In the genomic region with DNA sequence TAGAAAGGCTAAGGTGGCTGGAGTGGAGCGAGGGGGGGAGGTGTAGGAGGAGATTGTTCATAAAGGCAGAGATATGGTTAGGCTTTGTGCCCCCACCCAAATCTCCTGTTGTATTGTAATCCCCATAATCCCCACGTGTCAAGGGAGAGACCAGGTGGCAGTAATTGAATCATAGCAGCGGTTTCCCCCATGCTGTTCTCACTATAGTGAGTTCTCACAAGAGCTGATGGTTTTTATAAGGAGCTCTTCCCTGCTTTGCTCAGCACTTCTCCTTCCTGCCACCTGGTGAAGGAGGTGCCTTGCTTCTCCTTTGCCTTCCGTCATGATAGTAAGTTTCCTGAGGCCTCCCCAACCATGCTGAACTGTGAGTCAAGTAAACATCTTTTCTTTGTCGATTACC, we compare ENCODE assay signal across 18 cellular contexts.
DNase-seq lines count a peak whose midpoint lies in the region; TF ChIP-seq lines count a peak whose summit lies in the region.
"Had no signal": no experiment of that assay in that cellular context is flagged by ENCODE, and none has a peak within 500 bp of the region (broad histone marks: within the 10 kb centered on the region; RNA-seq: fewer than 3 reads in every experiment).

No MANE protein-coding gene starts in this region.

- H3K27me3 Mint-ChIP-seq in endodermal cell (ENCODE audit: insufficient read depth) (peaks cover 2% of the 10 kb centered on the region), immature natural killer cell (ENCODE audit: low read depth in 3 of 3) (peaks cover 3 to 8% (median 8%) of the 10 kb centered on the region in 3 donors)

- H3K9me3 Mint-ChIP-seq in endodermal cell (no peaks in the 10 kb centered on the region), immature natural killer cell (no peaks in the 10 kb centered on the region)
- H3K9me3 Mint-ChIP-seq: H9 had no signal

- H3K4me3 Mint-ChIP-seq in endodermal cell (no peak overlapping the region), immature natural killer cell (no peak overlapping the region)
- H3K4me3 Mint-ChIP-seq: CD4-positive, CD25-positive, alpha-beta regulatory T cell; H9 had no signal

- H3K36me3 ChIP-seq in MM.1S (replicated peaks; ENCODE audit: insufficient read depth, low read length), result no peaks in the 10 kb centered on the region
- no peaks in the 10 kb centered on the region for H3K36me3 ChIP-seq in endodermal cell (ENCODE audit: control insufficient read depth, insufficient read depth, low read length)
- H3K36me3 ChIP-seq: SJSA1 had no signal

- H3K27ac ChIP-seq in MM.1S (ENCODE audit: low read length) (no peak overlapping the region), endodermal cell (ENCODE audit: low read depth, low read length) (no peak overlapping the region)
- H3K27ac ChIP-seq: SJSA1 had no signal

- H3K4me1 Mint-ChIP-seq in endodermal cell (peaks cover 13% of the 10 kb centered on the region), immature natural killer cell (no peaks in the 10 kb centered on the region)
- H3K4me1 Mint-ChIP-seq: CD4-positive, CD25-positive, alpha-beta regulatory T cell had no signal

- DNase-seq in MM.1S, result peak; percentile 25
- peak; percentile 72 for DNase-seq in NCI-H82 treated with DMSO at 0.1 percent for 48 hours (lab: John Stamatoyannopoulos, UW; ENCODE audit: unreplicated experiment)
- peak; percentile 58 for DNase-seq in endodermal cell
- DNase-seq in ureter (ENCODE audit: low spot score), result peak; percentile 22
- DNase-seq in activated CD8-positive, alpha-beta memory T cell treated with anti-CD3 and anti-CD28 coated beads for 24 hours, result no peak
- DNase-seq in immature natural killer cell, result no peak
- DNase-seq in stimulated activated CD8-positive, alpha-beta memory T cell treated with anti-CD3 and anti-CD28 coated beads, Interleukin-4, amount 100 ng/mL, for 48 hours, result no peak
- DNase-seq: Caco-2; CD4-positive, CD25-positive, alpha-beta regulatory T cell; H9; Karpas-422; NCI-H1694; NCI-H2081; NCI-H2171; NCI-H345; NCI-H526 treated with DMSO at 0.1 percent for 48 hours; NK-92 treated with Interleukin-12 subunit alpha and Interleukin-12 subunit beta, amount 100 ng/mL, for 24 hours had no signal

- no peaks in the 10 kb centered on the region for H3K36me3 Mint-ChIP-seq in endodermal cell (ENCODE audit: low read depth)
- H3K36me3 Mint-ChIP-seq in immature natural killer cell, result no peaks in the 10 kb centered on the region
- H3K36me3 Mint-ChIP-seq: CD4-positive, CD25-positive, alpha-beta regulatory T cell had no signal

- H3K9me2 ChIP-seq in MM.1S (replicated peaks; ENCODE audit: insufficient read depth, low read length), result no peaks in the 10 kb centered on the region

- H3K9ac ChIP-seq in MM.1S (ENCODE audit: low read length) (no peak overlapping the region), endodermal cell (ENCODE audit: extremely low read depth, low read length, poor library complexity, severe bottlenecking) (no peak overlapping the region)

- H3K4me1 ChIP-seq in MM.1S (ENCODE audit: low read length) (0 out of 2 replicates have a peak, but pooled peaks cover 10% of the 10 kb centered on the region), endodermal cell (ENCODE audit: control insufficient read depth, insufficient read depth, low read length) (no peaks in the 10 kb centered on the region)
- H3K4me1 ChIP-seq: Caco-2, SJSA1 had no signal

- H3K79me2 ChIP-seq in MM.1S (ENCODE audit: low read length), result no peaks in the 10 kb centered on the region

- H3K27ac Mint-ChIP-seq in endodermal cell (no peak overlapping the region), immature natural killer cell (no peak overlapping the region)
- H3K27ac Mint-ChIP-seq: CD4-positive, CD25-positive, alpha-beta regulatory T cell; H9 had no signal

- no peaks in the 10 kb centered on the region for H3K27me3 ChIP-seq in MM.1S (replicated peaks; ENCODE audit: insufficient read depth, low read length)
- no peaks in the 10 kb centered on the region for H3K27me3 ChIP-seq in endodermal cell (ENCODE audit: control insufficient read depth, insufficient read depth, low read length, poor library complexity, severe bottlenecking)
- H3K27me3 ChIP-seq: SJSA1 had no signal

- no peak overlapping the region for H3K4me3 ChIP-seq in MM.1S (ENCODE audit: low read length)
- H3K4me3 ChIP-seq in endodermal cell (ENCODE audit: low read length), result no peak overlapping the region
- H3K4me3 ChIP-seq: SJSA1 had no signal

- H2AFZ ChIP-seq in MM.1S (ENCODE audit: low read length), result no peak overlapping the region

- H3F3A ChIP-seq in MM.1S (ENCODE audit: insufficient read depth, low read length), result no peaks in the 10 kb centered on the region

- TF ChIP-seq CTCF in MM.1S (IDR thresholded peaks at IDR 0.05; ENCODE audit: low read length) (no peak), endodermal cell (conservative IDR thresholded peaks at IDR 0.05) (peak; percentile 37)

- H3K4me2 ChIP-seq in MM.1S (ENCODE audit: low read depth, low read length), result no peak overlapping the region

- 67 to 87% methylated on average over 3 to 5 of the region's 5 CpGs for WGBS in endodermal cell (ENCODE audit: insufficient coverage in 1 of 2, insufficient read length in 1 of 2), 2 experiments

- H3K9me3 ChIP-seq in MM.1S (replicated peaks; ENCODE audit: insufficient read depth, low read length), result no peaks in the 10 kb centered on the region
- no peaks in the 10 kb centered on the region for H3K9me3 ChIP-seq in endodermal cell (ENCODE audit: control insufficient read depth, low read length)
- H3K9me3 ChIP-seq: Caco-2, SJSA1 had no signal

- H4K20me1 ChIP-seq in MM.1S (ENCODE audit: insufficient read depth, low read length), result no peaks in the 10 kb centered on the region

Comparison
In these comparisons a context has a peak if more than half of its experiments do, and no peak if none do; other contexts are left out.
1. DNase-seq: peak in MM.1S (single experiment), NCI-H82 treated with DMSO at 0.1 percent for 48 hours (single experiment), endodermal cell (single experiment) and ureter (single experiment); none in activated CD8-positive, alpha-beta memory T cell treated with anti-CD3 and anti-CD28 coated beads for 24 hours (single experiment), immature natural killer cell (0 of 3) and stimulated activated CD8-positive, alpha-beta memory T cell treated with anti-CD3 and anti-CD28 coated beads, Interleukin-4, amount 100 ng/mL, for 48 hours (single experiment).